Comparison of ENCODE assay signal across 1 cellular context in the genomic region with DNA sequence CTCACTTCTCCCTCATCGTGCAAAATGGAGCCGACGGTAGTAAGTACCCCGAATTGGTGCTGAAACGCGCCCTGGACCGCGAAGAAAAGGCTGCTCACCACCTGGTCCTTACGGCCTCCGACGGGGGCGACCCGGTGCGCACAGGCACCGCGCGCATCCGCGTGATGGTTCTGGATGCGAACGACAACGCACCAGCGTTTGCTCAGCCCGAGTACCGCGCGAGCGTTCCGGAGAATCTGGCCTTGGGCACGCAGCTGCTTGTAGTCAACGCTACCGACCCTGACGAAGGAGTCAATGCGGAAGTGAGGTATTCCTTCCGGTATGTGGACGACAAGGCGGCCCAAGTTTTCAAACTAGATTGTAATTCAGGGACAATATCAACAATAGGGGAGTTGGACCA.
TF ChIP-seq lines count a peak whose summit lies in the region.

No MANE protein-coding gene starts in this region.

TF ChIP-seq in IMR-90, 13 proteins besides CTCF, POLR2A, EP300 and RAD21:
- no peak for TF ChIP-seq CEBPB (IDR thresholded peaks at IDR 0.05; ENCODE audit: low read depth, low read length)
- TF ChIP-seq CHD1 (IDR thresholded peaks at IDR 0.05; ENCODE audit: low read depth, low read length): no peak
- TF ChIP-seq SMC3 (IDR thresholded peaks at IDR 0.05; ENCODE audit: low read depth, low read length): no peak
- TF ChIP-seq BHLHE40 (IDR thresholded peaks at IDR 0.05; ENCODE audit: low read depth, low read length): no peak
